ENCODE assay signal across 9 cellular contexts in genomic region chr2:49465157-49465831, GRCh38.
"Had no signal": no experiment of that assay in that cellular context is flagged by ENCODE, and none has a peak within 500 bp of the region (broad histone marks: within the 10 kb centered on the region; RNA-seq: fewer than 3 reads in every experiment).

No MANE protein-coding gene starts in this region.

- H3K4me2 ChIP-seq: KMS-11 had no signal

- DNase-seq: GM23248, GOT3, H9, HCEC 1CT, HFFc6, IMR-90, KBM-7 had no signal

- H2AFZ ChIP-seq: GM23248 had no signal

- H3K4me3 ChIP-seq: GM23248 had no signal

- H3K9ac ChIP-seq: GM23248, KMS-11 had no signal

- H3K27ac ChIP-seq: GM23248, HL-60, KMS-11 had no signal
